21 cellular contexts compared by ENCODE assay signal in the genomic region with DNA sequence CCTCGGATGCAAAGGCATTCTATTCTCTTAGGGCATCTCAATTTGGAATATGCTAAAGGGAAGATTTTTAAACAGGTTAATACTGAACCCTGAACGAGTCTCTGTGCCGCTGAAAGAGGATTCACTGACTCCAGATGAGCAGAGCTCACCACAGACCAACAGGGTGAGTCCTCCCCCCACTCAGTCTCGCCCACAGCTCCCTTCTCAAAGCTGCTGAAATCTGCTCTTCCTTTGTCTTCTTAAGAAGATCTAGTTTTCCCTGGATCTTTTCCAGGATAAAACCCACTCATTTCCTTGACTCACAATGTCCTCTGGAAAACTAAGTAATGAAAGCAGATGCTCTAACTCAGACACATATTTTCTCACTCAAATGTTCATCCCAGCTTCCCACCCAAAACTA.
DNase-seq lines count a peak whose midpoint lies in the region; ATAC-seq, FAIRE-seq and TF ChIP-seq lines count a peak whose summit lies in the region.
"Had no signal": no experiment of that assay in that cellular context is flagged by ENCODE, and none has a peak within 500 bp of the region (broad histone marks: within the 10 kb centered on the region; RNA-seq: fewer than 3 reads in every experiment).

No MANE protein-coding gene starts in this region.

- H3K27ac ChIP-seq in small intestine (ENCODE audit: low read depth in 1 of 2, low read length in 1 of 2): no peak overlapping the region

- no peaks in the 10 kb centered on the region for H3K9me3 ChIP-seq in small intestine (ENCODE audit: control insufficient read depth, low read depth)

- 60 to 68% (median 62%) methylated on average over 4 of the region's 4 CpGs for WGBS in small intestine, 3 donors

- DNase-seq in AG09309 (ENCODE audit: low read depth) (peak; percentile 3), HFF-Myc (ENCODE audit: extremely low read depth, low read depth) (peak; percentile 10), cardiac fibroblast (ENCODE audit: low read depth in 2 of 2) (peak; percentile 8 to 12), middle frontal gyrus (ENCODE audit: extremely low spot score, low spot score) (peak; percentile 49), HPDE6-E6E7 (ENCODE audit: extremely low spot score) (no peak), small intestine (no peak), frontal cortex (ENCODE audit: low spot score in 2 of 2) (no peak)
- DNase-seq: ACHN; activated CD4-positive, alpha-beta T cell treated with anti-CD3 and anti-CD28 coated beads, Interleukin-2, amount 50 U/mL, for 1 hour; GF-D8; Karpas-422; mammary epithelial cell; natural killer cell; NCI-H1105; NCI-H2171; stimulated activated naive CD8-positive, alpha-beta T cell treated with anti-CD3 and anti-CD28 coated beads, Interleukin-15, amount 100 ng/mL, for 72 hours had no signal

- no peaks in the 10 kb centered on the region for H3K27me3 ChIP-seq in small intestine (ENCODE audit: control insufficient read depth in 2 of 2, insufficient read depth in 2 of 2, low read length in 2 of 2)

- H3K4me3 ChIP-seq in AG09309 (ENCODE audit: control insufficient read depth, low read depth, low read length) (no peak overlapping the region), HFF-Myc (replicated peaks; ENCODE audit: low read depth, low read length) (no peak overlapping the region), cardiac fibroblast (replicated peaks in 1 of 2; ENCODE audit: low read depth in 2 of 2, low read length in 2 of 2) (no peak overlapping the region), small intestine (ENCODE audit: low read depth in 1 of 2, low read length in 2 of 2) (no peak overlapping the region)

- H3K4me1 ChIP-seq in small intestine (ENCODE audit: control insufficient read depth in 2 of 2, insufficient read depth in 1 of 2, low read depth in 1 of 2, low read length in 1 of 2): no peaks in the 10 kb centered on the region

- TF ChIP-seq CTCF in AG09309 (IDR thresholded peaks at IDR 0.05; ENCODE audit: control insufficient read depth, insufficient read depth, low read depth, low read length, missing control alignments) (no peak), HFF-Myc (IDR thresholded peaks at IDR 0.05; ENCODE audit: low read depth, low read length, missing control alignments) (no peak), cardiac fibroblast (IDR thresholded peaks at IDR 0.05; ENCODE audit: low read depth, low read length) (no peak)

- no peak for ATAC-seq in GM19463 (IDR thresholded peaks at IDR 0.05; ENCODE audit: unreplicated experiment)
- ATAC-seq: natural killer cell; Panc1; stimulated activated naive CD8-positive, alpha-beta T cell treated with anti-CD3 and anti-CD28 coated beads, Interleukin-15, amount 100 ng/mL, for 72 hours had no signal

- FAIRE-seq in small intestine (lab: Jason Lieb, UNC): no peak
- no peak for FAIRE-seq in frontal cortex (lab: Jason Lieb, UNC)
- FAIRE-seq: colon, GM12892, H54 had no signal

- H3K36me3 ChIP-seq in small intestine (ENCODE audit: control insufficient read depth in 2 of 2, insufficient read depth in 2 of 2, low read length in 2 of 2): no peaks in the 10 kb centered on the region

Comparison
In these comparisons a context has a peak if more than half of its experiments do, and no peak if none do; other contexts are left out.
1. DNase-seq: peak in AG09309 (single experiment), HFF-Myc (single experiment), cardiac fibroblast (2 of 2) and middle frontal gyrus (single experiment); none in HPDE6-E6E7 (single experiment), small intestine (single experiment) and frontal cortex (0 of 2).